17 cellular contexts compared by ENCODE assay signal in genomic region chr22:31739795-31740201, GRCh38. TPM values are rescaled to one million over a fixed set of nuclear protein-coding genes. Genes with fewer than 3 reads are reported as not detected.
DNase-seq lines count a peak whose midpoint lies in the region; ATAC-seq and TF ChIP-seq lines count a peak whose summit lies in the region.
"Had no signal": no experiment of that assay in that cellular context is flagged by ENCODE, and none has a peak within 500 bp of the region (broad histone marks: within the 10 kb centered on the region; RNA-seq: fewer than 3 reads in every experiment).

No MANE protein-coding gene starts in this region.

- no peaks in the 10 kb centered on the region for H4K20me1 ChIP-seq in mammary epithelial cell (ENCODE audit: insufficient read depth, low read length)

- in situ Hi-C loops in mammary epithelial cell (cut with MboI; ENCODE audit: low sequenced_read_pairs in 2 of 2), result no loop called here

- H3K27me3 ChIP-seq in mammary epithelial cell (ENCODE audit: insufficient read depth, low read length) (no peaks in the 10 kb centered on the region), left lung (no peaks in the 10 kb centered on the region), upper lobe of right lung (no peaks in the 10 kb centered on the region)

- CTCF ChIA-PET in MCF 10A (lab: Yijun Ruan, JAX) (interaction anchor here (0.8 kb wide), 2 partner anchors 65 to 74 kb away, joined by 3 to 5 read pairs; no protein-coding TSS in a partner anchor), mammary epithelial cell (lab: Charles Lee; ENCODE audit: low non-redundant PET) (no interaction called here)

- H3K4me3 Mint-ChIP-seq in MCF 10A (ENCODE audit: unreplicated experiment), result no peak overlapping the region
- H3K4me3 Mint-ChIP-seq in brain, result no peak overlapping the region
- H3K4me3 Mint-ChIP-seq: activated CD4-positive, alpha-beta memory T cell treated with anti-CD3 and anti-CD28 coated beads for 36 hours; stimulated activated naive B cell treated with anti-CD40 and anti-IgM and Interleukin-4, amounts not matched to agents 10 μg/mL and 1 μg/mL and 100 μg/mL, for 72 hours had no signal

- BruUV-seq in MCF 10A (replicated peaks; lab: Mats Ljungman, UMichigan) (no TSS peak), mammary epithelial cell (replicated peaks; lab: Mats Ljungman, UMichigan) (no TSS peak)

- H3K27ac Mint-ChIP-seq in MCF 10A (ENCODE audit: low read depth, unreplicated experiment) (peak overlapping the region; percentile 19), brain (peak overlapping the region in 4 of 5 experiments; percentile 15 to 88 (median 60))
- H3K27ac Mint-ChIP-seq: activated CD4-positive, alpha-beta memory T cell treated with anti-CD3 and anti-CD28 coated beads for 36 hours had no signal

- intact Hi-C loops in MCF 10A (cut with micrococcal nuclease) (no loop called here), mammary epithelial cell (cut with micrococcal nuclease) (no loop called here), left lung (cut with DNase I) (no loop called here), upper lobe of right lung (cut with DNase I) (no loop called here)

- no peak overlapping the region for H2AFZ ChIP-seq in mammary epithelial cell (ENCODE audit: low read depth, low read length)

- H3K36me3 ChIP-seq in mammary epithelial cell (ENCODE audit: insufficient read depth, low read length), result peaks cover 10% of the 10 kb centered on the region
- peaks cover 0 to 34% of the 10 kb centered on the region in 2 donors for H3K36me3 ChIP-seq in left lung
- peaks cover 22% of the 10 kb centered on the region for H3K36me3 ChIP-seq in upper lobe of right lung

- H3K9me3 Mint-ChIP-seq in MCF 10A (ENCODE audit: unreplicated experiment) (no peaks in the 10 kb centered on the region), brain (no peaks in the 10 kb centered on the region)
- H3K9me3 Mint-ChIP-seq: activated CD4-positive, alpha-beta memory T cell treated with anti-CD3 and anti-CD28 coated beads for 36 hours; stimulated activated naive B cell treated with anti-CD40 and anti-IgM and Interleukin-4, amounts not matched to agents 10 μg/mL and 1 μg/mL and 100 μg/mL, for 72 hours had no signal

- no peak overlapping the region for H3K4me3 ChIP-seq in mammary epithelial cell (replicated peaks in 1 of 3; ENCODE audit: insufficient read depth in 1 of 3, low read depth in 2 of 3, low read length in 3 of 3)
- H3K4me3 ChIP-seq in left lung, result no peak overlapping the region
- no peak overlapping the region for H3K4me3 ChIP-seq in upper lobe of right lung

- ATAC-seq in left lung (peak; percentile 88), upper lobe of right lung (peak; percentile 77), HG02759 (IDR thresholded peaks at IDR 0.05; ENCODE audit: unreplicated experiment) (no peak)
- ATAC-seq: stimulated activated naive B cell treated with anti-CD40 and anti-IgM and Interleukin-4, amounts not matched to agents 10 μg/mL and 1 μg/mL and 100 μg/mL, for 72 hours had no signal

- dilution Hi-C loops in mammary epithelial cell (cut with HindIII; ENCODE audit: low sequenced_read_pairs), result no loop called here

- H3K4me2 ChIP-seq in mammary epithelial cell (ENCODE audit: insufficient read depth, low read depth, low read length), result no peak overlapping the region
- H3K4me2 ChIP-seq: KMS-11 had no signal

- H3K36me3 Mint-ChIP-seq in MCF 10A (ENCODE audit: insufficient read depth, unreplicated experiment), result peaks cover 72% of the 10 kb centered on the region
- peaks cover 74% of the 10 kb centered on the region for H3K36me3 Mint-ChIP-seq in brain

- DNase-seq in MCF 10A (ENCODE audit: unreplicated experiment), result no peak
- no peak for DNase-seq in mammary epithelial cell
- DNase-seq in left lung, result peak in 1 of 2 donors; percentile 44
- DNase-seq in upper lobe of right lung, result no peak
- no peak for DNase-seq in DMS153 (lab: John Stamatoyannopoulos, UW)
- DNase-seq in NCI-H226, result no peak
- DNase-seq: activated CD4-positive, alpha-beta memory T cell treated with anti-CD3 and anti-CD28 coated beads for 36 hours; cerebellar nuclear complex; GOT3; NCI-H1092 treated with DMSO at 0.1 percent for 48 hours; NCI-H774; stimulated activated naive B cell treated with anti-CD40 and anti-IgM and Interleukin-4, amounts not matched to agents 10 μg/mL and 1 μg/mL and 100 μg/mL, for 72 hours; trophoblast cell had no signal

- peaks cover 82% of the 10 kb centered on the region for H3K79me2 ChIP-seq in mammary epithelial cell (ENCODE audit: insufficient read depth, low read length)

- H3K9me3 ChIP-seq in mammary epithelial cell (replicated peaks; ENCODE audit: insufficient read depth, low read length) (no peaks in the 10 kb centered on the region), left lung (no peaks in the 10 kb centered on the region), upper lobe of right lung (no peaks in the 10 kb centered on the region)

- 80% methylated on average over 2 of the region's 2 CpGs for WGBS in mammary epithelial cell (ENCODE audit: low coverage, missing lambda C conversion rate)

- H3K27me3 Mint-ChIP-seq in MCF 10A (ENCODE audit: insufficient read depth, unreplicated experiment) (no peaks in the 10 kb centered on the region), brain (no peaks in the 10 kb centered on the region)
- H3K27me3 Mint-ChIP-seq: activated CD4-positive, alpha-beta memory T cell treated with anti-CD3 and anti-CD28 coated beads for 36 hours; stimulated activated naive B cell treated with anti-CD40 and anti-IgM and Interleukin-4, amounts not matched to agents 10 μg/mL and 1 μg/mL and 100 μg/mL, for 72 hours had no signal

- H3K4me1 ChIP-seq in mammary epithelial cell (ENCODE audit: insufficient read depth, low read length), result peaks cover 3% of the 10 kb centered on the region
- peaks cover 4 to 43% of the 10 kb centered on the region in 2 donors for H3K4me1 ChIP-seq in left lung
- peaks cover 10% of the 10 kb centered on the region for H3K4me1 ChIP-seq in upper lobe of right lung

- no peak for TF ChIP-seq CTCF in MCF 10A (IDR thresholded peaks at IDR 0.05; ENCODE audit: unreplicated experiment)
- TF ChIP-seq CTCF in mammary epithelial cell (conservative IDR thresholded peaks at IDR 0.05 in 1 of 2, IDR thresholded peaks at IDR 0.05 in 1 of 2; ENCODE audit: extremely low read depth in 1 of 2, insufficient read depth in 1 of 2, low read depth in 1 of 2, low read length in 2 of 2), result no peak
- TF ChIP-seq CTCF in brain (conservative IDR thresholded peaks at IDR 0.05), result no peak
- TF ChIP-seq CTCF in left lung (IDR thresholded peaks at IDR 0.05), result no peak
- TF ChIP-seq CTCF in upper lobe of right lung (IDR thresholded peaks at IDR 0.05), result no peak

- no peak overlapping the region for H3K9ac ChIP-seq in mammary epithelial cell (ENCODE audit: insufficient read depth, low read length)
- H3K9ac ChIP-seq: KMS-11 had no signal

- peaks cover 8% of the 10 kb centered on the region for H3K4me1 Mint-ChIP-seq in MCF 10A (ENCODE audit: insufficient read depth, unreplicated experiment)
- H3K4me1 Mint-ChIP-seq in brain, result peaks cover 11% of the 10 kb centered on the region

- POLR2A ChIA-PET in MCF 10A (lab: Yijun Ruan, JAX), result interaction anchor here (0.6 to 1.6 kb wide), 5 partner anchors 9 to 78 kb away, joined by 3 to 11 read pairs (median 3); partner anchors contain the start of gene PISD

- H3K27ac ChIP-seq in mammary epithelial cell (ENCODE audit: insufficient read depth, low read depth, low read length) (no peak overlapping the region), left lung (peak overlapping the region in 1 of 2 donors; percentile 63), upper lobe of right lung (peak overlapping the region; percentile 49)
- H3K27ac ChIP-seq: C4-2B, KMS-11 had no signal

RNA-seq across cellular contexts. Expression of gene PRR14L, which starts 10.1 kb away (rescaled TPM):
- total RNA-seq in MCF 10A (2022) (37.4 and 55.0 TPM in 2 replicates), mammary epithelial cell (10 to 100 TPM; 28.7 to 39.3 TPM), left lung (10 to 100 TPM; 46.5 to 55.1 TPM), upper lobe of right lung (53.3 TPM)
- polyA plus RNA-seq in mammary epithelial cell (11.7 TPM), brain (ENCODE audit: insufficient read depth, low read depth, low replicate concordance) (9.3 TPM)
- polyA minus RNA-seq in mammary epithelial cell, result 83.9 TPM

RNA-seq across cellular contexts. Expression of gene DEPDC5, which starts 14.0 kb away (rescaled TPM):
- total RNA-seq in MCF 10A (2022), result 13.3 and 16.2 TPM in 2 replicates
- 10 to 100 TPM; 14.8 to 23.6 TPM for total RNA-seq in mammary epithelial cell
- polyA plus RNA-seq in mammary epithelial cell, result 7.2 TPM
- polyA minus RNA-seq in mammary epithelial cell, result 34.5 TPM
- polyA plus RNA-seq in brain (ENCODE audit: insufficient read depth, low read depth, low replicate concordance), result 10.7 TPM
- 10 to 100 TPM; 23.2 to 31.1 TPM for total RNA-seq in left lung
- total RNA-seq in upper lobe of right lung, result 24.7 TPM
